25 cellular contexts compared by ENCODE assay signal in genomic region chr21:18368193-18368592, GRCh38. TPM values are rescaled to one million over a fixed set of nuclear protein-coding genes. Genes with fewer than 3 reads are reported as not detected.
"Had no signal": no experiment of that assay in that cellular context is flagged by ENCODE, and none has a peak within 500 bp of the region (broad histone marks: within the 10 kb centered on the region; RNA-seq: fewer than 3 reads in every experiment).

No MANE protein-coding gene starts in this region.

- H3K36me3 ChIP-seq: ascending aorta, breast epithelium, gastrocnemius medialis, heart left ventricle, tibial nerve had no signal

- H3K4me1 ChIP-seq: ascending aorta, breast epithelium, gastrocnemius medialis, heart left ventricle, tibial nerve, uterus had no signal

- H3K9me3 ChIP-seq: ascending aorta, breast epithelium, gastrocnemius medialis, heart left ventricle, tibial nerve, uterus had no signal

- H3K36me3 Mint-ChIP-seq: immature natural killer cell had no signal

- H3K9me3 Mint-ChIP-seq: activated naive CD8-positive, alpha-beta T cell treated with anti-CD3 and anti-CD28 coated beads, Interleukin-2, amount 50 U/mL, for 24 hours; activated T-helper 17 cell treated with anti-CD3 and anti-CD28 coated beads, Interleukin-2, amount 50 U/mL, for 72 hours; immature natural killer cell; nephron had no signal

- H3K4me1 Mint-ChIP-seq: activated T-helper 17 cell treated with anti-CD3 and anti-CD28 coated beads, Interleukin-2, amount 50 U/mL, for 72 hours; immature natural killer cell; nephron had no signal

- H3K27ac Mint-ChIP-seq: activated naive CD8-positive, alpha-beta T cell treated with anti-CD3 and anti-CD28 coated beads, Interleukin-2, amount 50 U/mL, for 24 hours; activated T-helper 17 cell treated with anti-CD3 and anti-CD28 coated beads, Interleukin-2, amount 50 U/mL, for 72 hours; immature natural killer cell; nephron had no signal

- H3K27ac ChIP-seq: ascending aorta, breast epithelium, epithelial cell of prostate, gastrocnemius medialis, heart left ventricle, tibial nerve, uterus had no signal

- H3K27me3 Mint-ChIP-seq: activated naive CD8-positive, alpha-beta T cell treated with anti-CD3 and anti-CD28 coated beads, Interleukin-2, amount 50 U/mL, for 24 hours; activated T-helper 17 cell treated with anti-CD3 and anti-CD28 coated beads, Interleukin-2, amount 50 U/mL, for 72 hours had no signal

- DNase-seq: activated CD4-positive, CD25-positive, alpha-beta regulatory T cell treated with anti-CD3 and anti-CD28 coated beads, Interleukin-2, amount 50 U/mL, for 72 hours; activated naive CD4-positive, alpha-beta T cell treated with Interleukin-2 at 50 U/mL for 16 hours; activated naive CD8-positive, alpha-beta T cell treated with anti-CD3 and anti-CD28 coated beads, Interleukin-2, amount 50 U/mL, for 24 hours; cerebellar nuclear complex; dermis blood vessel endothelial cell; gastrocnemius medialis; heart left ventricle; immature natural killer cell; occipital lobe; stimulated activated CD4-positive, alpha-beta T cell treated with anti-CD3 and anti-CD28 coated beads, Interleukin-15, amount 100 ng/mL, for 24 hours; stimulated activated CD4-positive, alpha-beta T cell treated with anti-CD3 and anti-CD28 coated beads, Interleukin-4, amount 100 ng/mL, for 24 hours; stimulated activated naive CD4-positive, alpha-beta T cell; uterus had no signal

- H3K27me3 ChIP-seq: ascending aorta, breast epithelium, gastrocnemius medialis, heart left ventricle, tibial nerve, uterus had no signal

- H3K4me3 ChIP-seq: ascending aorta, breast epithelium, gastrocnemius medialis, heart left ventricle, tibial nerve, uterus had no signal

- ATAC-seq: activated naive CD8-positive, alpha-beta T cell treated with anti-CD3 and anti-CD28 coated beads, Interleukin-2, amount 50 U/mL, for 24 hours; activated T-helper 17 cell treated with anti-CD3 and anti-CD28 coated beads, Interleukin-2, amount 50 U/mL, for 72 hours; gastrocnemius medialis; heart left ventricle had no signal

- H3K4me3 Mint-ChIP-seq: activated naive CD8-positive, alpha-beta T cell treated with anti-CD3 and anti-CD28 coated beads, Interleukin-2, amount 50 U/mL, for 24 hours; activated T-helper 17 cell treated with anti-CD3 and anti-CD28 coated beads, Interleukin-2, amount 50 U/mL, for 72 hours; immature natural killer cell; nephron had no signal

- FAIRE-seq: TTC549 had no signal

RNA-seq across cellular contexts. Expression of gene TMPRSS15, which starts 35.4 kb away (rescaled TPM):
- total RNA-seq: activated CD8-positive, alpha-beta memory T cell treated with anti-CD3 and anti-CD28 coated beads for 36 hours; activated T-helper 17 cell treated with anti-CD3 and anti-CD28 coated beads, Interleukin-2, amount 50 U/mL, for 72 hours; ascending aorta; breast epithelium; dermis blood vessel endothelial cell; fibroblast of lung; gastrocnemius medialis; heart left ventricle; lower leg skin; occipital lobe; posterior vena cava; subcutaneous adipose tissue; tibial nerve had no signal
- polyA plus RNA-seq: fibroblast of lung, heart left ventricle, immature natural killer cell had no signal
